Comparison of ENCODE assay signal across 9 cellular contexts in the genomic region with DNA sequence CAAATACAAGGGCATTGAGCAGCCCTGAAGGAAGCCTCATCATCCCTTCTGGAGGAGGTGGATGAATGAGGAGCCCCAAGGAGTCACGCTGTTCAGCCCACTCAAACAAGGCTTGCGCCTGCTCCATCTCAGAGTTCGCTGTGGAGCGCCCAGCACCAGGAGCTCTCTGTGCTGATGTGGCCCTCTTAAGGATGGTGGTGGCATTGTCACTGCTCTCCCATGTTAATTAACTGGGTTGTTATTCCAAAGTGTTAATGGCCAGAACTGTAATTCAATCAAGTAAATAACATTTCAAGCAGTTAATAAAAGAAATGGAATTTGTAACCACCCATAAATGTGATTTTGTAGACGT.
A peak's percentile ranks its signal among the peaks of the same experiment; 100 is the strongest.
DNase-seq lines count a peak whose midpoint lies in the region; ATAC-seq and TF ChIP-seq lines count a peak whose summit lies in the region.
"Had no signal": no experiment of that assay in that cellular context is flagged by ENCODE, and none has a peak within 500 bp of the region (broad histone marks: within the 10 kb centered on the region; RNA-seq: fewer than 3 reads in every experiment).

No MANE protein-coding gene starts in this region.

- no peaks in the 10 kb centered on the region for H4K20me1 ChIP-seq in PC-3 (ENCODE audit: low read length)

- H3K9me2 ChIP-seq in PC-3 (replicated peaks; ENCODE audit: low read length): no peaks in the 10 kb centered on the region

- ATAC-seq in PC-3: no peak
- ATAC-seq in sciatic nerve: peak; percentile 39
- ATAC-seq: natural killer cell had no signal

- POLR2A ChIA-PET in PC-3 (lab: Charles Lee; ENCODE audit: unreplicated experiment): no interaction called here

- H3K4me3 Mint-ChIP-seq in glutamatergic neuron (ENCODE audit: unreplicated experiment): no peak overlapping the region
- H3K4me3 Mint-ChIP-seq: natural killer cell had no signal

- no peaks in the 10 kb centered on the region for H3F3A ChIP-seq in PC-3 (ENCODE audit: low read length, unreplicated experiment)

- H3K27me3 Mint-ChIP-seq in glutamatergic neuron (ENCODE audit: unreplicated experiment): no peaks in the 10 kb centered on the region

- CTCF ChIA-PET in PC-3 (lab: Charles Lee): no interaction called here

- no TSS peak for BruUV-seq in PC-3 (replicated peaks; lab: Mats Ljungman, UMichigan)

- peaks cover 2% of the 10 kb centered on the region; the same call in 1 of the 2 replicates for H3K36me3 ChIP-seq in PC-3 (ENCODE audit: low read depth, low read length)

- H3K4me1 ChIP-seq in PC-3 (ENCODE audit: insufficient read depth, low read length): no peaks in the 10 kb centered on the region

- intact Hi-C loops in PC-3 (cut with micrococcal nuclease) (no loop called here), sciatic nerve (cut with DNase I) (no loop called here)

- H3K4me3 ChIP-seq in PC-3 (ENCODE audit: low read length): no peak overlapping the region
- H3K4me3 ChIP-seq in foreskin fibroblast (ENCODE audit: low read depth in 1 of 2, low read length in 2 of 2): no peak overlapping the region

- H3K36me3 Mint-ChIP-seq in glutamatergic neuron (ENCODE audit: unreplicated experiment): peaks cover 5% of the 10 kb centered on the region
- H3K36me3 Mint-ChIP-seq: natural killer cell had no signal

- no peak overlapping the region for H3K27ac Mint-ChIP-seq in glutamatergic neuron (ENCODE audit: unreplicated experiment)
- H3K27ac Mint-ChIP-seq: natural killer cell had no signal

- H3K9ac ChIP-seq in PC-3 (ENCODE audit: low read length): no peak overlapping the region

- peak; percentile 12 for DNase-seq in DMS53 (lab: John Stamatoyannopoulos, UW)
- no peak for DNase-seq in DMS53 treated with DMSO at 0.1 percent for 48 hours (lab: John Stamatoyannopoulos, UW; ENCODE audit: unreplicated experiment)
- no peak for DNase-seq in PC-3
- DNase-seq in glutamatergic neuron: no peak
- no peak for DNase-seq in sciatic nerve (ENCODE audit: low spot score)
- DNase-seq in stimulated activated CD4-positive, alpha-beta T cell treated with anti-CD3 and anti-CD28 coated beads, Interleukin-2, amount 100 ng/mL, for 24 hours: no peak
- no peak for DNase-seq in foreskin fibroblast
- DNase-seq in NCI-H526 treated with DMSO at 0.1 percent for 48 hours (lab: John Stamatoyannopoulos, UW): no peak
- DNase-seq: natural killer cell had no signal

- H3K27me3 ChIP-seq in PC-3 (ENCODE audit: low read length): no peaks in the 10 kb centered on the region

- no peaks in the 10 kb centered on the region for H3K9me3 ChIP-seq in PC-3 (ENCODE audit: low read length)

- H3K27ac ChIP-seq in PC-3 (ENCODE audit: low read length): no peak overlapping the region

- H2AFZ ChIP-seq in PC-3 (ENCODE audit: low read length): no peak overlapping the region

- 0 out of 2 replicates have a peak, but pooled peaks have one; percentile 19 for TF ChIP-seq CTCF in PC-3 (conservative IDR thresholded peaks at IDR 0.05; ENCODE audit: low read depth, low read length)
- peak; percentile 23 for TF ChIP-seq CTCF in glutamatergic neuron (IDR thresholded peaks at IDR 0.05; ENCODE audit: partially characterized antibody, unreplicated experiment)
- no peak for TF ChIP-seq CTCF in foreskin fibroblast (IDR thresholded peaks at IDR 0.05; ENCODE audit: low read depth, low read length)

- no peak overlapping the region for H3K4me2 ChIP-seq in PC-3 (ENCODE audit: low read length)

- peaks cover 11% of the 10 kb centered on the region for H3K4me1 Mint-ChIP-seq in glutamatergic neuron (ENCODE audit: low read depth, unreplicated experiment)
- H3K4me1 Mint-ChIP-seq: natural killer cell had no signal

- peaks cover 4% of the 10 kb centered on the region for H3K9me3 Mint-ChIP-seq in glutamatergic neuron (ENCODE audit: unreplicated experiment)

- no peaks in the 10 kb centered on the region for H3K79me2 ChIP-seq in PC-3 (ENCODE audit: low read length)
